1 cellular context compared by ENCODE assay signal in genomic region chr16:27321013-27321960, GRCh38.
TF ChIP-seq lines count a peak whose summit lies in the region.

No MANE protein-coding gene starts in this region.

TF ChIP-seq in K562, 482 proteins besides CTCF, POLR2A, EP300 and RAD21:
- TF ChIP-seq EHMT2 (IDR thresholded peaks at IDR 0.05) (no peak), PYGO2 (tag; IDR thresholded peaks at IDR 0.05) (no peak), KDM2B (CRISPR knock-in tag; IDR thresholded peaks at IDR 0.05) (no peak), RBM25 (IDR thresholded peaks at IDR 0.05; ENCODE audit: low read depth, low read length, severe bottlenecking) (peak; percentile 30)
